17 cellular contexts compared by ENCODE assay signal in the genomic region with DNA sequence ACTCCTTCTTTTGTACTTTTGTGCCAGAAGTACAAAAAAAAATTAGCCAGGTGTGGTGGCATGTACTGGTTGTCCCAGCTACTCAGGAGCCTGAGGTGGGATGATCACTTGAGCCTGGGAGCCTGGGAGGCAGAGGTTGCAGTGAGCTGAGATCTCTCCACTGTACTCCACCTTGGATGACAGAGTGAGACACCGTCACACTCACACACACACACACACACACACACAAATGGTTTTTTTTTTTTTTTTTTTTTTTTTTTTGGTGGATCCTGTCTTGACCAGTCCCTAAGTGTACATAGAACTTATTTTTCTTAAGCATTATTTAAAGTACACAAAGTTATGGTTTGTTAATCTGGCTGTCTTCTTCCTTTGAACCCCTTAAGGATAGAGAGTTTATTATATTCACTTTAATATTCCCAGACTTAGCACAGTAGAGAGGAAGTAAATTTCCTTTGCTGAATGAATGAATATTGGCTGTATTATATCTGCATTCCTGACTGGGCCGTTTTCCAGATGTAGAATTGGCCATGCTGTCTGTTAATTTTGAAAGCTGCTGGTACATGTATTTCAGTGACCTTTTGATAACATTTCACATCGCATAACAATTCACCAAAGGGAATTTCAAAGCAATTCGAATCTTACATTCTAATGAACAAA.
DNase-seq lines count a peak whose midpoint lies in the region; ATAC-seq and TF ChIP-seq lines count a peak whose summit lies in the region.
"Had no signal": no experiment of that assay in that cellular context is flagged by ENCODE, and none has a peak within 500 bp of the region (broad histone marks: within the 10 kb centered on the region; RNA-seq: fewer than 3 reads in every experiment).

No MANE protein-coding gene starts in this region.

- H3K27ac Mint-ChIP-seq in activated CD8-positive, alpha-beta memory T cell treated with anti-CD3 and anti-CD28 coated beads, Interleukin-2, amount 10 ng/mL, durations not matched to agents 7 days and 5 days, result no peak overlapping the region
- H3K27ac Mint-ChIP-seq: CD14-positive monocyte had no signal

- H3K4me3 Mint-ChIP-seq in activated CD8-positive, alpha-beta memory T cell treated with anti-CD3 and anti-CD28 coated beads, Interleukin-2, amount 10 ng/mL, durations not matched to agents 7 days and 5 days, result no peak overlapping the region
- H3K4me3 Mint-ChIP-seq: CD14-positive monocyte had no signal

- H3K79me2 ChIP-seq in hepatocyte, result no peaks in the 10 kb centered on the region

- POLR2A ChIA-PET in HEK293T (lab: Yijun Ruan, JAX), result interaction anchor here (1.1 kb wide), 1 partner anchor 234 kb away, joined by 3 read pairs; no protein-coding TSS in a partner anchor

- H3K9me2 ChIP-seq in hepatocyte (replicated peaks; ENCODE audit: insufficient read depth), result no peaks in the 10 kb centered on the region

- H2AFZ ChIP-seq in hepatocyte, result no peak overlapping the region

- no peak for ATAC-seq in activated CD8-positive, alpha-beta memory T cell treated with anti-CD3 and anti-CD28 coated beads, Interleukin-2, amount 10 ng/mL, durations not matched to agents 7 days and 5 days

- no peaks in the 10 kb centered on the region for H3K27me3 Mint-ChIP-seq in activated CD8-positive, alpha-beta memory T cell treated with anti-CD3 and anti-CD28 coated beads, Interleukin-2, amount 10 ng/mL, durations not matched to agents 7 days and 5 days

- no peak overlapping the region for H3K4me2 ChIP-seq in hepatocyte

- 66% methylated on average over 4 of the region's 4 CpGs for WGBS in hepatocyte (ENCODE audit: low lambda C conversion rate, missing lambda C conversion rate)

- peaks cover 10% of the 10 kb centered on the region for H3K9me3 Mint-ChIP-seq in activated CD8-positive, alpha-beta memory T cell treated with anti-CD3 and anti-CD28 coated beads, Interleukin-2, amount 10 ng/mL, durations not matched to agents 7 days and 5 days (ENCODE audit: low read depth)

- H3K36me3 ChIP-seq in hepatocyte (replicated peaks; ENCODE audit: insufficient read depth, low read depth), result no peaks in the 10 kb centered on the region
- H3K36me3 ChIP-seq: MG63 had no signal

- CTCF ChIA-PET in HEK293T (lab: Yijun Ruan, JAX), result interaction anchor here (1.5 kb wide), 1 partner anchor 436 kb away, joined by 5 read pairs; no protein-coding TSS in a partner anchor
- CTCF ChIA-PET in activated CD8-positive, alpha-beta memory T cell treated with anti-CD3 and anti-CD28 coated beads, Interleukin-2, amount 10 ng/mL, durations not matched to agents 7 days and 5 days (lab: Charles Lee), result no interaction called here

- H3K4me3 ChIP-seq in hepatocyte, result no peak overlapping the region
- H3K4me3 ChIP-seq: MG63 had no signal

- H3K9me3 ChIP-seq in hepatocyte (ENCODE audit: low read depth), result no peaks in the 10 kb centered on the region
- H3K9me3 ChIP-seq: MG63 had no signal

- DNase-seq in HEK293T (ENCODE audit: extremely low spot score) (no peak), cerebellar cortex (ENCODE audit: low spot score) (peak; percentile 5), hepatocyte (ENCODE audit: low spot score) (no peak), iPS-NIHi11 (ENCODE audit: low spot score) (no peak), C1 segment of cervical spinal cord (lab: John Stamatoyannopoulos, UW) (no peak), SIG-M5 treated with dmso at 0.1 percent for 504 hours (lab: John Stamatoyannopoulos, UW; ENCODE audit: unreplicated experiment) (no peak)
- no peak for DNase-seq in activated CD8-positive, alpha-beta memory T cell treated with anti-CD3 and anti-CD28 coated beads, Interleukin-2, amount 10 ng/mL, durations not matched to agents 7 days and 5 days
- DNase-seq: COR-L47; MG63; NCI-H1105; NCI-H1694; NCI-H2227 treated with DMSO at 0.1 percent for 48 hours; NCI-H524 treated with DMSO at 0.1 percent for 48 hours; NK-92 treated with Interleukin-12 subunit alpha and Interleukin-12 subunit beta, amount 100 ng/mL, for 24 hours; RPMI8226 had no signal

- H3K4me1 ChIP-seq in hepatocyte (ENCODE audit: insufficient read depth), result no peaks in the 10 kb centered on the region

- peak overlapping the region; percentile 82 for H3K27ac ChIP-seq in 22Rv1
- peak overlapping the region; percentile 41 for H3K27ac ChIP-seq in hepatocyte

- TF ChIP-seq CTCF in 22Rv1 (IDR thresholded peaks at IDR 0.05) (no peak), hepatocyte (IDR thresholded peaks at IDR 0.05; ENCODE audit: poor library complexity) (no peak)

- H3K27me3 ChIP-seq in hepatocyte, result no peaks in the 10 kb centered on the region
- H3K27me3 ChIP-seq: MG63 had no signal

- H3K36me3 Mint-ChIP-seq in activated CD8-positive, alpha-beta memory T cell treated with anti-CD3 and anti-CD28 coated beads, Interleukin-2, amount 10 ng/mL, durations not matched to agents 7 days and 5 days, result no peaks in the 10 kb centered on the region
- H3K36me3 Mint-ChIP-seq: CD14-positive monocyte had no signal

- H4K20me1 ChIP-seq in hepatocyte (ENCODE audit: insufficient read depth, poor library complexity, severe bottlenecking), result no peaks in the 10 kb centered on the region

- no peaks in the 10 kb centered on the region for H3K4me1 Mint-ChIP-seq in activated CD8-positive, alpha-beta memory T cell treated with anti-CD3 and anti-CD28 coated beads, Interleukin-2, amount 10 ng/mL, durations not matched to agents 7 days and 5 days
- H3K4me1 Mint-ChIP-seq: CD14-positive monocyte had no signal

TF ChIP-seq in HEK293T, 16 proteins besides CTCF, POLR2A, EP300 and RAD21:
- TF ChIP-seq ELF4 (IDR thresholded peaks at IDR 0.05) (no peak), ZNF384 (IDR thresholded peaks at IDR 0.05) (peak; percentile 58; the same call in 1 of the 2 replicates)
